24 cellular contexts compared by ENCODE assay signal in the genomic region with DNA sequence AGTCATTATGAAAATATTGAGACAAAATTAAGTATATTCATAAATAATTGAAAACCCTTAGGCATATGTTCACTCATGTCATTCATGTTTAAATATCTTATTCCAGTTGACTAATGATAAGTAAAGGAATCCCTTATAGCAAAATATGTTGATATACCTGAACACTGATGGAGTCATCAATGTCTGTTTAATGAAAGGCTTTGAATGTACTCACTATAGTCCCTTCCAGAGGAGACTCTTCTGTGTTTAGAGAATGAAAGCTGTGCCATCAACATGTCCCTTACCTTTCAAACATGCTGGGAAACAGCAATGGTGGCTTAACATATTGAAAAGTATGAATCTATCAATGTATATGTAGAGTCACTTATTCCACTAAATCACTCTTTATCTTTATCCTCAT.
"Had no signal": no experiment of that assay in that cellular context is flagged by ENCODE, and none has a peak within 500 bp of the region (broad histone marks: within the 10 kb centered on the region; RNA-seq: fewer than 3 reads in every experiment).

No MANE protein-coding gene starts in this region.

- H3K9me3 ChIP-seq: stomach, suprapubic skin, testis, thoracic aorta, thyroid gland, tibial artery, tibial nerve, transverse colon, upper lobe of left lung, upper lobe of right lung, uterus, vagina had no signal

- H3K36me3 ChIP-seq: stomach, suprapubic skin, thoracic aorta, thyroid gland, tibial artery, tibial nerve, transverse colon, upper lobe of left lung, upper lobe of right lung, uterus, vagina had no signal

- H3K27me3 ChIP-seq: stomach, suprapubic skin, testis, thyroid gland, tibial artery, tibial nerve, transverse colon, upper lobe of left lung, upper lobe of right lung, uterus, vagina had no signal

- H3K27ac ChIP-seq: stomach, suprapubic skin, testis, thoracic aorta, thyroid gland, tibial artery, tibial nerve, transverse colon, upper lobe of left lung, upper lobe of right lung, uterus, vagina had no signal

- DNase-seq: stimulated activated CD4-positive, alpha-beta T cell treated with anti-CD3 and anti-CD28 coated beads, Interleukin-2, amount 100 ng/mL, for 48 hours; stimulated activated CD4-positive, alpha-beta T cell treated with anti-CD3 and anti-CD28 coated beads, Interleukin-4, amount 100 ng/mL, for 1 hour; stimulated activated CD4-positive, alpha-beta T cell treated with anti-CD3 and anti-CD28 coated beads, Interleukin-4, amount 100 ng/mL, for 24 hours; stimulated activated CD4-positive, alpha-beta T cell treated with anti-CD3 and anti-CD28 coated beads, Interleukin-4, amount 100 ng/mL, for 4 hours; stimulated activated CD8-positive, alpha-beta memory T cell treated with anti-CD3 and anti-CD28 coated beads, Interleukin-4, amount 100 ng/mL, for 48 hours; stimulated activated naive B cell treated with anti-CD40 and anti-IgM and Interleukin-4, amounts not matched to agents 10 μg/mL and 1 μg/mL and 100 μg/mL, for 72 hours; stimulated activated naive CD4-positive, alpha-beta T cell; stimulated activated naive CD4-positive, alpha-beta T cell treated with Interleukin-2 at 50 U/mL for 16 hours; stimulated activated naive CD8-positive, alpha-beta T cell treated with anti-CD3 and anti-CD28 coated beads, Interleukin-15, amount 100 ng/mL, for 72 hours; stimulated activated naive CD8-positive, alpha-beta T cell treated with anti-CD3 and anti-CD28 coated beads, Interleukin-15, Interleukin-2, amounts not matched to agents 100 U/mL and 50 U/mL, for 24 hours; stomach; substantia nigra; testis; thyroid gland; tibial artery; transverse colon; trophoblast cell; upper lobe of left lung; upper lobe of right lung; uterus had no signal

- H3K4me3 ChIP-seq: stomach, suprapubic skin, testis, thoracic aorta, thyroid gland, tibial artery, tibial nerve, transverse colon, upper lobe of left lung, upper lobe of right lung, uterus, vagina had no signal
